ENCODE assay signal across 14 cellular contexts in the genomic region with DNA sequence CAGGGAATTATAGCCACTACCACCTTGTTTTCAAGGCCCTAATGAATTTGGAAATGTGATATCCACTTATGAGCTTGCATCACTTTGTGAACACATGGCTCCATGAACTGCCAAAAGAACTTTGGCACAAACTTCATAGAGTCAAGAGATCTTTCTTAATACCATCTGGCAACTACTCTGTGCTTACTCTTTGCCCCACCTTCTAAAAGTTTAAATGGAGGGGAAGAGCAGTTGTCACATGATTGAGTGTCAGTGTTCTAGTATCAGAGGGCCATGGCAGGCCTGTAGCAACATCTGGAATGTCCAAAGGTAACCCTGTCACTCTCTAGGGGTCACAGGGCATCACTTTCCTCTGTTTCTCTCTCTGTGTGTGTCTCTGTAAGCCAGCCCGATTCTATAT. TPM values are rescaled to one million over a fixed set of nuclear protein-coding genes. Genes with fewer than 3 reads are reported as not detected.
A peak's percentile ranks its signal among the peaks of the same experiment; 100 is the strongest.
DNase-seq lines count a peak whose midpoint lies in the region; ATAC-seq and TF ChIP-seq lines count a peak whose summit lies in the region.
"Had no signal": no experiment of that assay in that cellular context is flagged by ENCODE, and none has a peak within 500 bp of the region (broad histone marks: within the 10 kb centered on the region; RNA-seq: fewer than 3 reads in every experiment).

No MANE protein-coding gene starts in this region.

- no peak overlapping the region for H3K4me3 Mint-ChIP-seq in CD8-positive, alpha-beta memory T cell
- H3K4me3 Mint-ChIP-seq: GM23338 had no signal

- CTCF ChIA-PET in CD8-positive, alpha-beta memory T cell (lab: Charles Lee) = no interaction called here

- TF ChIP-seq CTCF in left ventricle myocardium inferior (IDR thresholded peaks at IDR 0.05; ENCODE audit: borderline replicate concordance) = no peak
- no peak for TF ChIP-seq CTCF in sigmoid colon (IDR thresholded peaks at IDR 0.05)

- peak overlapping the region; percentile 42 for H3K4me3 ChIP-seq in adipocyte (ENCODE audit: low read length)
- no peak overlapping the region for H3K4me3 ChIP-seq in left ventricle myocardium inferior
- H3K4me3 ChIP-seq in sigmoid colon = no peak overlapping the region
- H3K4me3 ChIP-seq in CD8-positive, alpha-beta memory T cell (ENCODE audit: low read length) = no peak overlapping the region
- H3K4me3 ChIP-seq: GM23338 had no signal

- no peaks in the 10 kb centered on the region for H3K4me1 Mint-ChIP-seq in CD8-positive, alpha-beta memory T cell

- H3K27me3 Mint-ChIP-seq in CD8-positive, alpha-beta memory T cell = peaks cover 0 to 21% of the 10 kb centered on the region in 2 donors

- peaks cover 0 to 2% (median 0%) of the 10 kb centered on the region in 5 donors for H3K9me3 Mint-ChIP-seq in CD8-positive, alpha-beta memory T cell

- no peak overlapping the region for H3K27ac Mint-ChIP-seq in CD8-positive, alpha-beta memory T cell
- H3K27ac Mint-ChIP-seq: GM23338 had no signal

- no peaks in the 10 kb centered on the region for H3K36me3 Mint-ChIP-seq in CD8-positive, alpha-beta memory T cell

- intact Hi-C loops in left ventricle myocardium inferior (cut with micrococcal nuclease) = no loop called here
- intact Hi-C loops in sigmoid colon (cut with DNase I) = loop anchor here (1.0 kb wide), 1 partner anchor 22 kb away; no protein-coding TSS in a partner anchor

- H3K9me3 ChIP-seq in adipocyte (ENCODE audit: control insufficient read depth, low read length) (peaks cover 25% of the 10 kb centered on the region), left ventricle myocardium inferior (replicated peaks) (peaks cover 15% of the 10 kb centered on the region), sigmoid colon (no peaks in the 10 kb centered on the region)
- no peaks in the 10 kb centered on the region for H3K9me3 ChIP-seq in CD8-positive, alpha-beta memory T cell (ENCODE audit: low read length)

- POLR2A ChIA-PET in CD8-positive, alpha-beta memory T cell (lab: Charles Lee) = no interaction called here

- ATAC-seq in HG03280 (IDR thresholded peaks at IDR 0.05; ENCODE audit: unreplicated experiment) (no peak), HG02938 (IDR thresholded peaks at IDR 0.05; ENCODE audit: unreplicated experiment) (no peak)
- ATAC-seq: GM23338, left colon had no signal

- peak; percentile 25 for DNase-seq in AG08395 (ENCODE audit: low spot score)
- DNase-seq in adipocyte (ENCODE audit: low read depth) = peak; percentile 87
- no peak for DNase-seq in left ventricle myocardium inferior
- DNase-seq in sigmoid colon = peak; percentile 81
- no peak for DNase-seq in amygdala (lab: John Stamatoyannopoulos, UW)
- no peak for DNase-seq in CD8-positive, alpha-beta memory T cell
- DNase-seq: DMS153, left colon, NCI-H345, occipital lobe had no signal

- peak overlapping the region; percentile 87 for H3K9ac ChIP-seq in adipocyte (ENCODE audit: low read length)

- TF ChIP-seq EP300 in sigmoid colon (IDR thresholded peaks at IDR 0.05) = peak in 3 of 4 donors; percentile 2 to 71 (median 28)

- H3K4me1 ChIP-seq in adipocyte (ENCODE audit: control insufficient read depth, insufficient read depth, low read length) = peaks cover 46% of the 10 kb centered on the region
- H3K4me1 ChIP-seq in left ventricle myocardium inferior = peaks cover 26% of the 10 kb centered on the region
- peaks cover 0 to 33% (median 24%) of the 10 kb centered on the region in 4 donors for H3K4me1 ChIP-seq in sigmoid colon
- no peaks in the 10 kb centered on the region for H3K4me1 ChIP-seq in CD8-positive, alpha-beta memory T cell (ENCODE audit: insufficient read depth, low read length)

- WGBS in sigmoid colon, 2 donors = 86 to 98% methylated on average over 1 of the region's 1 CpG

- no peak for TF ChIP-seq POLR2A in sigmoid colon (IDR thresholded peaks at IDR 0.05)

- H3K27me3 ChIP-seq in adipocyte (replicated peaks; ENCODE audit: control insufficient read depth, insufficient read depth, low read length) (no peaks in the 10 kb centered on the region), left ventricle myocardium inferior (ENCODE audit: low read depth) (no peaks in the 10 kb centered on the region), sigmoid colon (no peaks in the 10 kb centered on the region)
- H3K27me3 ChIP-seq in CD8-positive, alpha-beta memory T cell (ENCODE audit: insufficient read depth, low read length, poor library complexity, severe bottlenecking) = no peaks in the 10 kb centered on the region

- H3K27ac ChIP-seq in left ventricle myocardium inferior (replicated peaks) (peak overlapping the region; percentile 83), sigmoid colon (peak overlapping the region; percentile 78 to 86 (median 81))
- H3K27ac ChIP-seq in CD8-positive, alpha-beta memory T cell (ENCODE audit: low read depth, low read length) = no peak overlapping the region
- H3K27ac ChIP-seq: RWPE1 had no signal

- H3K36me3 ChIP-seq in adipocyte (ENCODE audit: control insufficient read depth, insufficient read depth, low read length, severe bottlenecking) (peaks cover 10% of the 10 kb centered on the region), left ventricle myocardium inferior (no peaks in the 10 kb centered on the region), sigmoid colon (no peaks in the 10 kb centered on the region)
- no peaks in the 10 kb centered on the region for H3K36me3 ChIP-seq in CD8-positive, alpha-beta memory T cell (ENCODE audit: insufficient read depth, low read length)

RNA-seq across cellular contexts. Expression of a gene that starts 2.6 kb away (rescaled TPM):
- total RNA-seq in left ventricle myocardium inferior (91.9 TPM), sigmoid colon (100 to 1,000 TPM; 270 to 906 (median 466) TPM)
- 100 to 1,000 TPM in 2 of 3 donors, 10 to 100 TPM in 1; 35.4 to 548 (median 171) TPM for polyA plus RNA-seq in sigmoid colon
- total RNA-seq in CD8-positive, alpha-beta memory T cell = not detected
- not detected for polyA plus RNA-seq in CD8-positive, alpha-beta memory T cell
- total RNA-seq: GM23338 had no signal
- polyA plus RNA-seq: GM23338 had no signal

RNA-seq across cellular contexts. Expression of a gene that starts 28.8 kb away (rescaled TPM):
- 2.6 TPM for total RNA-seq in left ventricle myocardium inferior
- 10 to 100 TPM in 3 of 4 donors, 1 to 10 TPM in 1; 2.6 to 25.3 (median 15.9) TPM for total RNA-seq in sigmoid colon
- polyA plus RNA-seq in sigmoid colon = 100 to 1,000 TPM in 2 of 3 donors, 10 to 100 TPM in 1; 94.4 to 311 (median 283) TPM
- not detected for total RNA-seq in CD8-positive, alpha-beta memory T cell
- polyA plus RNA-seq in CD8-positive, alpha-beta memory T cell = not detected
- total RNA-seq: GM23338, occipital lobe had no signal
- polyA plus RNA-seq: GM23338 had no signal

RNA-seq across cellular contexts. Expression of a gene that starts 33.0 kb away (rescaled TPM):
- total RNA-seq in left ventricle myocardium inferior = 0.36 TPM
- not detected for total RNA-seq in sigmoid colon
- not detected for polyA plus RNA-seq in sigmoid colon
- total RNA-seq in CD8-positive, alpha-beta memory T cell = not detected
- polyA plus RNA-seq in CD8-positive, alpha-beta memory T cell = not detected
- total RNA-seq: GM23338, occipital lobe had no signal
- polyA plus RNA-seq: GM23338 had no signal

Comparison
In these comparisons a context has a peak if more than half of its experiments do, and no peak if none do; other contexts are left out.
1. DNase-seq: peak in AG08395 (single experiment), adipocyte (single experiment) and sigmoid colon (single experiment); none in left ventricle myocardium inferior (single experiment), amygdala (0 of 56) and CD8-positive, alpha-beta memory T cell (0 of 5).
2. RNA of a gene that starts 2.6 kb away (total RNA-seq): 270 to 906 TPM in sigmoid colon and 91.9 TPM in left ventricle myocardium inferior (single experiment); not detected in CD8-positive, alpha-beta memory T cell; every median in the first group is over 10 times any median in the second.